ENCODE assay signal across 12 cellular contexts in the genomic region with DNA sequence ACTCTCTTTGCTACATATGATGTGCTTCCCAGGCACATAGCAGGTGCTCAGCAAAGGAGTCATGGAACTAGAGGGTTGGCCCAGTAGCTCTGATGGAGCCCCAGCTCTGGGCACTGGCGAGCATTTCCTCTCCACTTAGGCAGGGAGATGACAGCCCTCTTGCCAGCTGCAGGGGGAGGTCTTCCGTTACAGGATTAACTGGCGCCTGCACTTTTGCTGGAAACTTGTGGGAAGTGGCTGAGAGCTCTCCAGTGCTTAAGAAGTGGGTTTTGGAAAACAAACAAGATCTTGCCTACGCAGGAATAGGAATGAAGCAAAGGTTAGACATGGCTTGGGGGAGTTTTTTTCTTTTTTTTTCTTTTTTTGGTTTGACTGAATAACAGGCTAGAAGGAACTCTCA.
DNase-seq lines count a peak whose midpoint lies in the region; ATAC-seq, FAIRE-seq and TF ChIP-seq lines count a peak whose summit lies in the region.
"Had no signal": no experiment of that assay in that cellular context is flagged by ENCODE, and none has a peak within 500 bp of the region (broad histone marks: within the 10 kb centered on the region; RNA-seq: fewer than 3 reads in every experiment).

No MANE protein-coding gene starts in this region.

- H4K91ac ChIP-seq in trophoblast cell (ENCODE audit: low read depth, low read length), result peak overlapping the region; percentile 42

- H3K4me2 ChIP-seq in endothelial cell of umbilical vein (ENCODE audit: insufficient read depth, low read length) (peak overlapping the region; percentile 5), trophoblast cell (ENCODE audit: low read length) (no peak overlapping the region)

- H3K9ac ChIP-seq in endothelial cell of umbilical vein (replicated peaks; ENCODE audit: extremely low read depth, insufficient read depth, low read length) (peak overlapping the region; percentile 29), trophoblast cell (ENCODE audit: low read length) (no peak overlapping the region)

- H3K4me3 Mint-ChIP-seq in activated CD8-positive, alpha-beta T cell treated with anti-CD3 and anti-CD28 coated beads, Interleukin-2, amount 10 ng/mL, durations not matched to agents 7 days and 5 days, result no peak overlapping the region
- H3K4me3 Mint-ChIP-seq: activated CD4-positive, alpha-beta memory T cell treated with anti-CD3 and anti-CD28 coated beads for 36 hours had no signal

- H2AK5ac ChIP-seq in trophoblast cell (ENCODE audit: low read length), result no peak overlapping the region

- peak; percentile 75 for FAIRE-seq in endothelial cell of umbilical vein (lab: Jason Lieb, UNC)
- FAIRE-seq: colon, keratinocyte had no signal

- no TSS peak for BruUV-seq in endothelial cell of umbilical vein (replicated peaks; lab: Mats Ljungman, UMichigan)

- H3K27ac ChIP-seq in endothelial cell of umbilical vein (ENCODE audit: insufficient read depth, low read depth, low read length), result peak overlapping the region; percentile 71
- no peak overlapping the region for H3K27ac ChIP-seq in trophoblast cell (ENCODE audit: low read depth, low read length)
- H3K27ac ChIP-seq in body of pancreas, result no peak overlapping the region

- H3K9me3 ChIP-seq in endothelial cell of umbilical vein (replicated peaks; ENCODE audit: control insufficient read depth, insufficient read depth, low read length) (no peaks in the 10 kb centered on the region), trophoblast cell (ENCODE audit: insufficient read depth, low read depth, low read length) (no peaks in the 10 kb centered on the region), body of pancreas (no peaks in the 10 kb centered on the region)

- dilution Hi-C loops in endothelial cell of umbilical vein (cut with MboI; ENCODE audit: extremely low pct_ligation_motif_present, low sequenced_read_pairs), result no loop called here

- no peak overlapping the region for H3K14ac ChIP-seq in trophoblast cell (ENCODE audit: low read length)

- no peaks in the 10 kb centered on the region for H3K9me3 Mint-ChIP-seq in activated CD8-positive, alpha-beta T cell treated with anti-CD3 and anti-CD28 coated beads, Interleukin-2, amount 10 ng/mL, durations not matched to agents 7 days and 5 days (ENCODE audit: insufficient read depth)
- H3K9me3 Mint-ChIP-seq: activated CD4-positive, alpha-beta memory T cell treated with anti-CD3 and anti-CD28 coated beads for 36 hours had no signal

- no peak overlapping the region for H4K8ac ChIP-seq in trophoblast cell (ENCODE audit: low read depth, low read length)

- H3K27me3 Mint-ChIP-seq in activated CD8-positive, alpha-beta T cell treated with anti-CD3 and anti-CD28 coated beads, Interleukin-2, amount 10 ng/mL, durations not matched to agents 7 days and 5 days (ENCODE audit: low read depth), result no peaks in the 10 kb centered on the region
- H3K27me3 Mint-ChIP-seq: activated CD4-positive, alpha-beta memory T cell treated with anti-CD3 and anti-CD28 coated beads for 36 hours had no signal

- no peak overlapping the region for H2BK120ac ChIP-seq in trophoblast cell (ENCODE audit: insufficient read depth, low read length, poor library complexity)

- H3K36me3 ChIP-seq in endothelial cell of umbilical vein (ENCODE audit: control insufficient read depth in 2 of 2, extremely low read depth in 1 of 2, insufficient read depth in 2 of 2, low read length in 2 of 2) (no peaks in the 10 kb centered on the region), trophoblast cell (ENCODE audit: control insufficient read depth in 1 of 2, insufficient read depth in 2 of 2, low read length in 2 of 2) (no peaks in the 10 kb centered on the region), body of pancreas (replicated peaks in 1 of 2; ENCODE audit: insufficient read depth in 1 of 2, low read depth in 2 of 2) (no peaks in the 10 kb centered on the region)

- no peak overlapping the region for H2AFZ ChIP-seq in endothelial cell of umbilical vein (ENCODE audit: low read depth, low read length)
- no peak overlapping the region for H2AFZ ChIP-seq in trophoblast cell (ENCODE audit: insufficient read depth, low read length, poor library complexity)

- CTCF ChIA-PET in endothelial cell of umbilical vein (lab: Charles Lee), result interaction anchor here (0.6 to 2.4 kb wide), 10 partner anchors 10 to 139 kb away, joined by 3 to 13 read pairs (median 4); no protein-coding TSS in a partner anchor
- CTCF ChIA-PET in activated CD8-positive, alpha-beta T cell treated with anti-CD3 and anti-CD28 coated beads, Interleukin-2, amount 10 ng/mL, durations not matched to agents 7 days and 5 days (lab: Charles Lee), result interaction anchor here (1.6 kb wide), 1 partner anchor 98 kb away, joined by 3 read pairs; no protein-coding TSS in a partner anchor

- H3K18ac ChIP-seq in trophoblast cell (ENCODE audit: low read length), result no peak overlapping the region

- H3K4ac ChIP-seq in trophoblast cell (ENCODE audit: low read depth, low read length), result no peak overlapping the region

- no peaks in the 10 kb centered on the region for H4K20me1 ChIP-seq in endothelial cell of umbilical vein (replicated peaks; ENCODE audit: control insufficient read depth, extremely low read depth, insufficient read depth, low read length)

- H3K4me1 ChIP-seq in endothelial cell of umbilical vein (ENCODE audit: control insufficient read depth, extremely low read depth, insufficient read depth, low read length) (peaks cover 60% of the 10 kb centered on the region), trophoblast cell (ENCODE audit: control insufficient read depth in 1 of 2, insufficient read depth in 2 of 2, low read length in 2 of 2) (peaks cover 26 to 28% of the 10 kb centered on the region in 2 experiments), body of pancreas (no peaks in the 10 kb centered on the region)

- peaks cover 10% of the 10 kb centered on the region for H3K36me3 Mint-ChIP-seq in activated CD8-positive, alpha-beta T cell treated with anti-CD3 and anti-CD28 coated beads, Interleukin-2, amount 10 ng/mL, durations not matched to agents 7 days and 5 days (ENCODE audit: low read depth)

- peak; percentile 60 for DNase-seq in EH (ENCODE audit: low read depth)
- DNase-seq in NCI-H510A (lab: John Stamatoyannopoulos, UW), result peak; percentile 31
- peak; percentile 81 for DNase-seq in endothelial cell of umbilical vein (ENCODE audit: low read depth, low spot score)
- DNase-seq in trophoblast cell, result no peak
- DNase-seq in body of pancreas, result no peak
- DNase-seq in activated CD8-positive, alpha-beta T cell treated with anti-CD3 and anti-CD28 coated beads, Interleukin-2, amount 10 ng/mL, durations not matched to agents 7 days and 5 days, result no peak
- no peak for DNase-seq in midbrain (lab: John Stamatoyannopoulos, UW)
- no peak for DNase-seq in NCI-H146 (lab: John Stamatoyannopoulos, UW)
- DNase-seq: activated CD4-positive, alpha-beta memory T cell treated with anti-CD3 and anti-CD28 coated beads for 36 hours; NCI-H2081 treated with DMSO at 0.1 percent for 48 hours had no signal

- no peak overlapping the region for H3K23ac ChIP-seq in trophoblast cell (ENCODE audit: low read length)

- H3K4me3 ChIP-seq in endothelial cell of umbilical vein (replicated peaks in 1 of 3; ENCODE audit: insufficient read depth in 1 of 3, low read depth in 1 of 3, low read length in 3 of 3), result no peak overlapping the region
- H3K4me3 ChIP-seq in trophoblast cell (ENCODE audit: low read depth, low read length), result no peak overlapping the region
- H3K4me3 ChIP-seq in body of pancreas, result no peak overlapping the region

- peaks cover 26% of the 10 kb centered on the region for H3K79me1 ChIP-seq in trophoblast cell (ENCODE audit: low read length)

- TF ChIP-seq POLR2A in endothelial cell of umbilical vein (IDR thresholded peaks at IDR 0.05; ENCODE audit: low read depth, low read length) (no peak), body of pancreas (IDR thresholded peaks at IDR 0.05) (no peak)

- H3K27me3 ChIP-seq in endothelial cell of umbilical vein (ENCODE audit: control insufficient read depth in 2 of 2, insufficient read depth in 2 of 2, low read length in 2 of 2), result no peaks in the 10 kb centered on the region
- no peaks in the 10 kb centered on the region for H3K27me3 ChIP-seq in trophoblast cell (ENCODE audit: insufficient read depth, low read length)
- H3K27me3 ChIP-seq in body of pancreas, result no peaks in the 10 kb centered on the region

- peak overlapping the region; percentile 52 for H2BK12ac ChIP-seq in trophoblast cell (ENCODE audit: low read length)

- WGBS in trophoblast cell (ENCODE audit: extremely low coverage, insufficient coverage, insufficient read length), result no CpG with 5 or more reads among the region's 4 CpGs
- 69 to 88% methylated on average over 4 of the region's 4 CpGs for WGBS in body of pancreas, 2 donors

- POLR2A ChIA-PET in endothelial cell of umbilical vein (lab: Charles Lee), result interaction anchor here (0.7 kb wide), 2 partner anchors 14 to 80 kb away, joined by 3 read pairs; no protein-coding TSS in a partner anchor
- POLR2A ChIA-PET in activated CD8-positive, alpha-beta T cell treated with anti-CD3 and anti-CD28 coated beads, Interleukin-2, amount 10 ng/mL, durations not matched to agents 7 days and 5 days (lab: Charles Lee), result no interaction called here

- peaks cover 33% of the 10 kb centered on the region for H3K79me2 ChIP-seq in endothelial cell of umbilical vein (ENCODE audit: control insufficient read depth, insufficient read depth, low read length)
- H3K79me2 ChIP-seq in trophoblast cell (ENCODE audit: control insufficient read depth, insufficient read depth, low read length, poor library complexity), result peaks cover 6% of the 10 kb centered on the region

- TF ChIP-seq CTCF in endothelial cell of umbilical vein (IDR thresholded peaks at IDR 0.05; ENCODE audit: extremely low read depth in 1 of 2, insufficient read depth in 1 of 2, low read depth in 1 of 2, low read length in 2 of 2) (peak in 1 of 2 donors; percentile 12), body of pancreas (IDR thresholded peaks at IDR 0.05) (no peak)

- no peaks in the 10 kb centered on the region for H3K9me1 ChIP-seq in endothelial cell of umbilical vein (replicated peaks; ENCODE audit: control insufficient read depth, extremely low read depth, insufficient read depth, low read length)

- no peak for ATAC-seq in body of pancreas
- no peak for ATAC-seq in activated CD8-positive, alpha-beta T cell treated with anti-CD3 and anti-CD28 coated beads, Interleukin-2, amount 10 ng/mL, durations not matched to agents 7 days and 5 days

- peaks cover 33% of the 10 kb centered on the region for H3K4me1 Mint-ChIP-seq in activated CD8-positive, alpha-beta T cell treated with anti-CD3 and anti-CD28 coated beads, Interleukin-2, amount 10 ng/mL, durations not matched to agents 7 days and 5 days (ENCODE audit: low read depth)

- no peak overlapping the region for H4K12ac ChIP-seq in trophoblast cell (ENCODE audit: low read depth, low read length)

- H3K27ac Mint-ChIP-seq in activated CD8-positive, alpha-beta T cell treated with anti-CD3 and anti-CD28 coated beads, Interleukin-2, amount 10 ng/mL, durations not matched to agents 7 days and 5 days, result no peak overlapping the region
- H3K27ac Mint-ChIP-seq: activated CD4-positive, alpha-beta memory T cell treated with anti-CD3 and anti-CD28 coated beads for 36 hours had no signal

- peak overlapping the region; percentile 36 for H2BK5ac ChIP-seq in trophoblast cell (ENCODE audit: low read depth, low read length, poor library complexity)

- intact Hi-C loops in endothelial cell of umbilical vein (cut with micrococcal nuclease), result no loop called here
- intact Hi-C loops in body of pancreas (cut with DNase I), result no loop called here

Comparison
In these comparisons a context has a peak if more than half of its experiments do, and no peak if none do; other contexts are left out.
1. DNase-seq: peak in EH (single experiment), NCI-H510A (single experiment) and endothelial cell of umbilical vein (single experiment); none in trophoblast cell (0 of 2), body of pancreas (0 of 4), activated CD8-positive, alpha-beta T cell treated with anti-CD3 and anti-CD28 coated beads, Interleukin-2, amount 10 ng/mL, durations not matched to agents 7 days and 5 days (single experiment), midbrain (single experiment) and NCI-H146 (single experiment).